ENCODE assay signal across 18 cellular contexts in the genomic region with DNA sequence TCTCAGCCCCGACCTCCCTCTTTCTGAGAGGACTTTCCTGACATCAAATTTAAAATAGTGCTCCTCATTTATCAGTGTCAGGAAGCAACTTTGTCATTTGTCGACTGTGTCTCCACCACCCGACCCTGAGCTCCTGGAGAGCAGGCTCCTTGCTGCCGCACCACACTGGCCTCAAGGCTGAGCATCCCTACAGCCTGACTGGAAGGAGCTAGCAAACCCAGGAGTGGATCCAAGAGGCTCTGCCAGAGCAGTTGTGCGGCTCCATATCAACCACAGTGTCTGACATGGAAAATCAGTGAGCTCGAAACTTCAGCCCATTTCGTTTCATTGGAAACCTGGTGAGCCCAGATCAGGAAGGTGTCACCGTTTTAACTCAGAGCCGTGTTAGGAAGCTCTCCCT.
DNase-seq lines count a peak whose midpoint lies in the region; ATAC-seq and TF ChIP-seq lines count a peak whose summit lies in the region.
"Had no signal": no experiment of that assay in that cellular context is flagged by ENCODE, and none has a peak within 500 bp of the region (broad histone marks: within the 10 kb centered on the region; RNA-seq: fewer than 3 reads in every experiment).

No MANE protein-coding gene starts in this region.

- in situ Hi-C loops in GM13977 (cut with MboI; ENCODE audit: low pct_unique_long_range_greater_than_20kb, low sequenced_read_pairs, unreplicated experiment) = no loop called here

- intact Hi-C loops in cardiac septum (cut with DNase I) (no loop called here), heart left ventricle (cut with DNase I) (no loop called here), testis (cut with DNase I; ENCODE audit: low total_unique reads) (no loop called here)

- ATAC-seq in heart left ventricle = no peak

- peak; percentile 60 for DNase-seq in cardiac septum (ENCODE audit: low spot score)
- no peak for DNase-seq in heart left ventricle
- DNase-seq in coronary artery (ENCODE audit: low spot score) = peak; percentile 28
- peak; percentile 87 for DNase-seq in mesenteric fat pad (ENCODE audit: low spot score)
- DNase-seq in testis = peak; percentile 2
- no peak for DNase-seq in GM13977 (ENCODE audit: low spot score)
- DNase-seq in DMS79 (lab: John Stamatoyannopoulos, UW) = no peak
- no peak for DNase-seq in MM.1S
- DNase-seq: ACHN; BE2C; C1 segment of cervical spinal cord; Caco-2; CD4-positive, CD25-positive, alpha-beta regulatory T cell; CD8-positive, alpha-beta memory T cell; DMS153; DMS79 treated with DMSO at 0.1 percent for 48 hours; GF-D8; H9 had no signal

- H3K27ac ChIP-seq in heart left ventricle = no peak overlapping the region
- no peak overlapping the region for H3K27ac ChIP-seq in coronary artery
- no peak overlapping the region for H3K27ac ChIP-seq in testis
- no peak overlapping the region for H3K27ac ChIP-seq in MM.1S (ENCODE audit: low read length)

- H3K4me2 ChIP-seq in MM.1S (ENCODE audit: low read depth, low read length) = no peak overlapping the region

- no peak overlapping the region for H2AFZ ChIP-seq in MM.1S (ENCODE audit: low read length)

- H3F3A ChIP-seq in MM.1S (ENCODE audit: insufficient read depth, low read length) = no peaks in the 10 kb centered on the region

- H3K79me2 ChIP-seq in MM.1S (ENCODE audit: low read length) = no peaks in the 10 kb centered on the region

- H3K4me3 ChIP-seq in heart left ventricle (no peak overlapping the region), coronary artery (no peak overlapping the region), testis (no peak overlapping the region), MM.1S (ENCODE audit: low read length) (no peak overlapping the region)

- no peaks in the 10 kb centered on the region for H3K27me3 ChIP-seq in heart left ventricle
- no peaks in the 10 kb centered on the region for H3K27me3 ChIP-seq in testis
- H3K27me3 ChIP-seq in MM.1S (replicated peaks; ENCODE audit: insufficient read depth, low read length) = no peaks in the 10 kb centered on the region
- H3K27me3 ChIP-seq: BE2C had no signal

- peaks cover 0 to 8% (median 0%) of the 10 kb centered on the region in 12 donors for H3K9me3 ChIP-seq in heart left ventricle
- no peaks in the 10 kb centered on the region for H3K9me3 ChIP-seq in testis
- H3K9me3 ChIP-seq in MM.1S (replicated peaks; ENCODE audit: insufficient read depth, low read length) = no peaks in the 10 kb centered on the region
- H3K9me3 ChIP-seq: BE2C, Caco-2 had no signal

- no peaks in the 10 kb centered on the region for H3K9me2 ChIP-seq in MM.1S (replicated peaks; ENCODE audit: insufficient read depth, low read length)

- no peak for TF ChIP-seq CTCF in heart left ventricle (IDR thresholded peaks at IDR 0.05)
- TF ChIP-seq CTCF in coronary artery (IDR thresholded peaks at IDR 0.05) = no peak
- no peak for TF ChIP-seq CTCF in testis (IDR thresholded peaks at IDR 0.05)
- TF ChIP-seq CTCF in GM13977 (IDR thresholded peaks at IDR 0.05; ENCODE audit: extremely low read depth, insufficient read depth, missing control alignments) = no peak
- no peak for TF ChIP-seq CTCF in MM.1S (IDR thresholded peaks at IDR 0.05; ENCODE audit: low read length)

- H3K36me3 ChIP-seq in heart left ventricle (no peaks in the 10 kb centered on the region), testis (ENCODE audit: low read depth, missing control alignments) (no peaks in the 10 kb centered on the region), MM.1S (replicated peaks; ENCODE audit: insufficient read depth, low read length) (no peaks in the 10 kb centered on the region)
- H3K36me3 ChIP-seq: BE2C had no signal

- WGBS in heart left ventricle, 4 donors = 79 to 88% (median 86%) methylated on average over 9 of the region's 9 CpGs
- WGBS in testis, 2 donors = 87 to 89% methylated on average over 8 to 9 of the region's 9 CpGs

- no peaks in the 10 kb centered on the region for H3K4me1 ChIP-seq in heart left ventricle
- H3K4me1 ChIP-seq in testis = no peaks in the 10 kb centered on the region
- no peaks in the 10 kb centered on the region for H3K4me1 ChIP-seq in MM.1S (ENCODE audit: low read length)
- H3K4me1 ChIP-seq: BE2C, Caco-2 had no signal

- H3K9ac ChIP-seq in MM.1S (ENCODE audit: low read length) = no peak overlapping the region

- TF ChIP-seq POLR2A in heart left ventricle (IDR thresholded peaks at IDR 0.05) = no peak
- TF ChIP-seq POLR2A in testis (IDR thresholded peaks at IDR 0.05) = no peak

- no peaks in the 10 kb centered on the region for H4K20me1 ChIP-seq in MM.1S (ENCODE audit: insufficient read depth, low read length)

Comparison
In these comparisons a context has a peak if more than half of its experiments do, and no peak if none do; other contexts are left out.
1. DNase-seq: peak in cardiac septum (single experiment), coronary artery (single experiment), mesenteric fat pad (single experiment) and testis (single experiment); none in heart left ventricle (0 of 5), GM13977 (single experiment), DMS79 (single experiment) and MM.1S (single experiment).